Comparison of ENCODE assay signal across 20 cellular contexts in genomic region chr19:33660426-33661160, GRCh38. TPM values are rescaled to one million over a fixed set of nuclear protein-coding genes. Genes with fewer than 3 reads are reported as not detected.
"Had no signal": no experiment of that assay in that cellular context is flagged by ENCODE, and none has a peak within 500 bp of the region (broad histone marks: within the 10 kb centered on the region; RNA-seq: fewer than 3 reads in every experiment).

No MANE protein-coding gene starts in this region.

- FAIRE-seq: endometrium, islet of Langerhans had no signal

- H3K27me3 ChIP-seq: brain microvascular endothelial cell, right lobe of liver, transverse colon had no signal

- DNase-seq: activated gamma-delta T cell; activated T-cell treated with anti-CD3 and anti-CD28 coated beads, Interleukin-2, amount 50 U/mL, for 24 hours; amygdala; brain microvascular endothelial cell; left lung; mucosa of descending colon; naive thymus-derived CD8-positive, alpha-beta T cell; stimulated activated CD4-positive, alpha-beta T cell treated with anti-CD3 and anti-CD28 coated beads, Interleukin-1b, Interleukin-23, amount 100 ng/mL, for 48 hours; stimulated activated naive B cell treated with anti-CD40 and anti-IgM and Interleukin-4, amounts not matched to agents 10 μg/mL and 1 μg/mL and 100 μg/mL, for 72 hours; transverse colon had no signal

- H3K4me1 ChIP-seq: left lung, prostate gland, right lobe of liver, transverse colon had no signal

- H3K27ac Mint-ChIP-seq: activated naive CD8-positive, alpha-beta T cell; activated T-cell treated with anti-CD3 and anti-CD28 coated beads, Interleukin-2, amount 50 U/mL, for 24 hours; stimulated activated naive B cell treated with anti-CD40 and anti-IgM and Interleukin-4, amounts not matched to agents 10 μg/mL and 1 μg/mL and 100 μg/mL, for 72 hours had no signal

- H3K4me3 ChIP-seq: dorsolateral prefrontal cortex, left lung, mucosa of descending colon, prostate gland, right lobe of liver, transverse colon had no signal

- H3K4me1 Mint-ChIP-seq: naive thymus-derived CD8-positive, alpha-beta T cell; stimulated activated naive B cell treated with anti-CD40 and anti-IgM and Interleukin-4, amounts not matched to agents 10 μg/mL and 1 μg/mL and 100 μg/mL, for 72 hours had no signal

- H3K27ac ChIP-seq: brain microvascular endothelial cell, dorsolateral prefrontal cortex, left lung, prostate gland, right lobe of liver, transverse colon had no signal

- ATAC-seq: activated CD4-positive, CD25-positive, alpha-beta regulatory T cell treated with anti-CD3 and anti-CD28 coated beads, Interleukin-2, amount 50 U/mL, for 24 hours; esophagus mucosa; left lung; mucosa of descending colon; naive thymus-derived CD8-positive, alpha-beta T cell; stimulated activated naive B cell treated with anti-CD40 and anti-IgM and Interleukin-4, amounts not matched to agents 10 μg/mL and 1 μg/mL and 100 μg/mL, for 72 hours had no signal

- H3K36me3 Mint-ChIP-seq: activated naive CD8-positive, alpha-beta T cell; naive thymus-derived CD8-positive, alpha-beta T cell; stimulated activated naive B cell treated with anti-CD40 and anti-IgM and Interleukin-4, amounts not matched to agents 10 μg/mL and 1 μg/mL and 100 μg/mL, for 72 hours had no signal

- H3K4me3 Mint-ChIP-seq: activated naive CD8-positive, alpha-beta T cell; activated T-cell treated with anti-CD3 and anti-CD28 coated beads, Interleukin-2, amount 50 U/mL, for 24 hours; naive thymus-derived CD8-positive, alpha-beta T cell; stimulated activated naive B cell treated with anti-CD40 and anti-IgM and Interleukin-4, amounts not matched to agents 10 μg/mL and 1 μg/mL and 100 μg/mL, for 72 hours had no signal

- H3K9me3 ChIP-seq: left lung, mucosa of descending colon, prostate gland, right lobe of liver, transverse colon had no signal

- H3K9me3 Mint-ChIP-seq: activated T-cell treated with anti-CD3 and anti-CD28 coated beads, Interleukin-2, amount 50 U/mL, for 24 hours; naive thymus-derived CD8-positive, alpha-beta T cell; stimulated activated naive B cell treated with anti-CD40 and anti-IgM and Interleukin-4, amounts not matched to agents 10 μg/mL and 1 μg/mL and 100 μg/mL, for 72 hours had no signal

RNA-seq across cellular contexts. Expression of gene CHST8, which starts 38.8 kb away (rescaled TPM):
- total RNA-seq: fibroblast of villous mesenchyme; naive thymus-derived CD8-positive, alpha-beta T cell; T-helper 2 cell treated with Interferon-gamma antibody and Interleukin-4, amounts not matched to agents 100 ng/mL and 5 ng/mL, for 36 hours; transverse colon had no signal
